Comparison of ENCODE assay signal across 11 cellular contexts in the genomic region with DNA sequence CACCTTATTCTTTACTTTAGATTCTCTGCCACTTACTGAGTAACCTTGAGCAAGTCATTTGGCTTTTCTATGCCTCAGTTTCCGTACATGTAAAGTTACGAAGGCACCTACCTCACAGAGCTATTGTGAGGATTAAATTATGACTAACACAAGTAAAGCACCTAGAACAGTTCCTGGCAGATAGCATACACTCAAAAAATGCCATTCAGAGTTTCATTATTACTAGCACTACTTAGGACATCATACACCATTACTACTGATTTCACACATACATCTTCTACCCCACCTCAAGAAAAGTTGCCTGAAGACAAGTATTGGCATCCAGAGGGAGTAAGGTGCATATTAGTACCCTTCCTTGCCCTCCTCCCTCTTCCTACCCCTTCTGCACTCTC.
DNase-seq lines count a peak whose midpoint lies in the region; ATAC-seq lines count a peak whose summit lies in the region.
"Had no signal": no experiment of that assay in that cellular context is flagged by ENCODE, and none has a peak within 500 bp of the region (broad histone marks: within the 10 kb centered on the region; RNA-seq: fewer than 3 reads in every experiment).

No MANE protein-coding gene starts in this region.

- H3K9me3 Mint-ChIP-seq in activated CD4-positive, alpha-beta T cell treated with anti-CD3 and anti-CD28 coated beads for 36 hours (ENCODE audit: low read depth): no peaks in the 10 kb centered on the region
- H3K9me3 Mint-ChIP-seq: neural progenitor cell had no signal

- H3K27me3 Mint-ChIP-seq in activated CD4-positive, alpha-beta T cell treated with anti-CD3 and anti-CD28 coated beads for 36 hours: peaks cover 12% of the 10 kb centered on the region

- H3K4me2 ChIP-seq in skeletal muscle satellite cell (ENCODE audit: low read length): no peak overlapping the region
- H3K4me2 ChIP-seq: neural progenitor cell had no signal

- H3K27ac Mint-ChIP-seq in activated CD4-positive, alpha-beta T cell treated with anti-CD3 and anti-CD28 coated beads for 36 hours: no peak overlapping the region

- peaks cover 76% of the 10 kb centered on the region for H3K4me1 ChIP-seq in skeletal muscle satellite cell (ENCODE audit: control insufficient read depth, insufficient read depth, low read length)

- H3K36me3 Mint-ChIP-seq in activated CD4-positive, alpha-beta T cell treated with anti-CD3 and anti-CD28 coated beads for 36 hours (ENCODE audit: low read depth): no peaks in the 10 kb centered on the region

- POLR2A ChIA-PET in activated CD4-positive, alpha-beta T cell treated with anti-CD3 and anti-CD28 coated beads for 36 hours (lab: Charles Lee): no interaction called here

- peak overlapping the region; percentile 59 for H3K9ac ChIP-seq in skeletal muscle satellite cell (ENCODE audit: low read depth, low read length)
- H3K9ac ChIP-seq: neural progenitor cell had no signal

- peak; percentile 93 for ATAC-seq in activated CD4-positive, alpha-beta T cell treated with anti-CD3 and anti-CD28 coated beads for 36 hours
- ATAC-seq in GM21737 (IDR thresholded peaks at IDR 0.05; ENCODE audit: unreplicated experiment) (peak; percentile 70), HG03432 (IDR thresholded peaks at IDR 0.05; ENCODE audit: unreplicated experiment) (peak; percentile 98)

- H3K4me3 Mint-ChIP-seq in activated CD4-positive, alpha-beta T cell treated with anti-CD3 and anti-CD28 coated beads for 36 hours: no peak overlapping the region

- CTCF ChIA-PET in activated CD4-positive, alpha-beta T cell treated with anti-CD3 and anti-CD28 coated beads for 36 hours (lab: Charles Lee): interaction anchor here (0.6 kb wide), 1 partner anchor 11 kb away, joined by 3 read pairs; no protein-coding TSS in a partner anchor

- peaks cover 29% of the 10 kb centered on the region for H3K36me3 ChIP-seq in skeletal muscle satellite cell (ENCODE audit: insufficient read depth, low read length)
- H3K36me3 ChIP-seq: neural progenitor cell had no signal

- no peaks in the 10 kb centered on the region for H3K9me3 ChIP-seq in skeletal muscle satellite cell (replicated peaks; ENCODE audit: low read length)

- H3K27me3 ChIP-seq in skeletal muscle satellite cell (ENCODE audit: control insufficient read depth, insufficient read depth, low read length): no peaks in the 10 kb centered on the region
- H3K27me3 ChIP-seq: neural progenitor cell had no signal

- H3K4me1 Mint-ChIP-seq in activated CD4-positive, alpha-beta T cell treated with anti-CD3 and anti-CD28 coated beads for 36 hours: peaks cover 4% of the 10 kb centered on the region

- DNase-seq in activated CD4-positive, alpha-beta T cell treated with anti-CD3 and anti-CD28 coated beads for 36 hours: no peak
- no peak for DNase-seq in activated CD4-positive, alpha-beta T cell treated with anti-CD3 and anti-CD28 coated beads, Interleukin-2, amount 50 U/mL, for 1 hour
- DNase-seq in NCI-H128 (lab: John Stamatoyannopoulos, UW; ENCODE audit: unreplicated experiment) (no peak), cerebellar cortex (ENCODE audit: low spot score) (no peak)
- no peak for DNase-seq in stimulated activated CD4-positive, alpha-beta T cell treated with anti-CD3 and anti-CD28 coated beads, Interleukin-4, amount 100 ng/mL, for 4 hours
- DNase-seq: 8988T, dermis blood vessel endothelial cell had no signal

- intact Hi-C loops in activated CD4-positive, alpha-beta T cell treated with anti-CD3 and anti-CD28 coated beads for 36 hours (cut with DNase I, micrococcal nuclease): no loop called here

- no peak overlapping the region for H3K4me3 ChIP-seq in skeletal muscle satellite cell (ENCODE audit: low read length)
- H3K4me3 ChIP-seq: neural progenitor cell had no signal
